In the genomic region with DNA sequence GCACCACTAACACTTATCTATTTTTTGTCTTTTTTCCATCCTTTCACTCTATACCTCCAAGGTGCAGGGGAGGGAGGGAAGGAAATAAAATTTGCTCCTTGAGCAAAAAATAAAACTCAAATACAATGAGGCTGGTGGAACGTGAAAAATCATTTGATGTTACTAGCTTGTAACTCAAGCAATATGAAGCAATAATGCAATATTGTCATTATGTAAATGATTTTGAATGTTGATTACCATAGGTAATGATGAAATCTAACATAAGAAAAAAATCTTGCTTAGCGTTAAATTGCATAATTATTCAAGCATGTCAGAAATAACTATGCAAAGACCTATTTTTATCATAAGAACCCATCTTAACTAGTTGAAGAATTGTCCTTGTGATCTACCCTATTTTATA, we compare ENCODE assay signal across 2 cellular contexts.
A peak's percentile ranks its signal among the peaks of the same experiment; 100 is the strongest.
TF ChIP-seq lines count a peak whose summit lies in the region.

No MANE protein-coding gene starts in this region.

TF ChIP-seq in IMR-90, 13 proteins besides CTCF, POLR2A, EP300 and RAD21:
- no peak for TF ChIP-seq MAZ (IDR thresholded peaks at IDR 0.05; ENCODE audit: borderline replicate concordance, low read depth, low read length)
- peak; percentile 74 for TF ChIP-seq CEBPB (IDR thresholded peaks at IDR 0.05; ENCODE audit: low read depth, low read length)

TF ChIP-seq in K562, 482 proteins besides CTCF, POLR2A, EP300 and RAD21:
- TF ChIP-seq CEBPB (tag; IDR thresholded peaks at IDR 0.05) (peak; percentile 29; the same call in 1 of the 2 replicates), JUND (IDR thresholded peaks at IDR 0.05; ENCODE audit: borderline replicate concordance, low read depth, low read length) (no peak), JUND (tag; IDR thresholded peaks at IDR 0.05; ENCODE audit: borderline replicate concordance, low read depth, low read length) (no peak), CEBPG (CRISPR knock-in tag; IDR thresholded peaks at IDR 0.05) (no peak), CEBPG (tag; conservative IDR thresholded peaks at IDR 0.05 in 1 of 2, IDR thresholded peaks at IDR 0.05 in 1 of 2) (peak; percentile 16 to 66; a peak in 3 of 4 replicates)
